27 cellular contexts compared by ENCODE assay signal in genomic region chr3:188031106-188031505, GRCh38.
"Had no signal": no experiment of that assay in that cellular context is flagged by ENCODE, and none has a peak within 500 bp of the region (broad histone marks: within the 10 kb centered on the region; RNA-seq: fewer than 3 reads in every experiment).

No MANE protein-coding gene starts in this region.

- H3K4me3 ChIP-seq: cardiac muscle cell, MG63, SJSA1 had no signal

- H3K4me1 ChIP-seq: SJSA1 had no signal

- DNase-seq: activated CD4-positive, alpha-beta memory T cell treated with anti-CD3 and anti-CD28 coated beads, Interleukin-2, amount 10 ng/mL, durations not matched to agents 7 days and 5 days; activated CD4-positive, alpha-beta T cell treated with anti-CD3 and anti-CD28 coated beads, Interleukin-2, amount 50 U/mL, for 1 hour; activated gamma-delta T cell treated with Interleukin-2 at 50 U/mL for 16 hours; activated naive CD4-positive, alpha-beta T cell treated with anti-CD3 and anti-CD28 coated beads, Interleukin-2, amount 10 ng/mL, durations not matched to agents 7 days and 5 days; activated naive CD8-positive, alpha-beta T cell treated with anti-CD3 and anti-CD28 coated beads for 36 hours; activated T-cell treated with anti-CD3 and anti-CD28 coated beads for 4 hours; activated T-cell treated with anti-CD3 and anti-CD28 coated beads, Interleukin-2, amount 50 U/mL, for 48 hours; brain microvascular endothelial cell; KBM-7; MG63; MV-4-11; NCI-H1105; NCI-H1436 treated with DMSO at 0.1 percent for 48 hours; NCI-H187; NCI-H2081; NCI-H510A treated with DMSO at 0.1 percent for 48 hours; NCI-H69; RPMI8226; SHP77; T-helper 17 cell; T-helper 9 cell had no signal

- H3K27me3 Mint-ChIP-seq: activated naive CD4-positive, alpha-beta T cell treated with anti-CD3 and anti-CD28 coated beads, Interleukin-2, amount 10 ng/mL, durations not matched to agents 7 days and 5 days; T-helper 17 cell had no signal

- H3K4me1 Mint-ChIP-seq: T-helper 17 cell, WTC11 had no signal

- H3K9me3 ChIP-seq: MG63, SJSA1 had no signal

- H3K27me3 ChIP-seq: brain microvascular endothelial cell, cardiac muscle cell, MG63, SJSA1 had no signal

- H3K27ac Mint-ChIP-seq: activated CD4-positive, alpha-beta memory T cell treated with anti-CD3 and anti-CD28 coated beads, Interleukin-2, amount 10 ng/mL, durations not matched to agents 7 days and 5 days; activated naive CD4-positive, alpha-beta T cell treated with anti-CD3 and anti-CD28 coated beads, Interleukin-2, amount 10 ng/mL, durations not matched to agents 7 days and 5 days; activated naive CD8-positive, alpha-beta T cell treated with anti-CD3 and anti-CD28 coated beads for 36 hours; activated T-helper 2 cell treated with anti-CD3 and anti-CD28 coated beads, Interferon-gamma antibody, Interleukin-2, Interleukin-4, amounts not matched to agents 10 μg/mL and 5 μg/mL and 100 μg/mL, durations not matched to agents 14 hours and 24 hours and 36 hours; T-helper 17 cell; WTC11 had no signal

- H3K27ac ChIP-seq: brain microvascular endothelial cell, cardiac muscle cell, SJSA1 had no signal

- H3K4me3 Mint-ChIP-seq: activated CD4-positive, alpha-beta memory T cell treated with anti-CD3 and anti-CD28 coated beads, Interleukin-2, amount 10 ng/mL, durations not matched to agents 7 days and 5 days; activated naive CD4-positive, alpha-beta T cell treated with anti-CD3 and anti-CD28 coated beads, Interleukin-2, amount 10 ng/mL, durations not matched to agents 7 days and 5 days; activated naive CD8-positive, alpha-beta T cell treated with anti-CD3 and anti-CD28 coated beads for 36 hours; T-helper 17 cell; WTC11 had no signal

- ATAC-seq: Panc1, SK-N-SH treated with all-trans-retinoic acid at 6 μM for 48 hours, T-helper 17 cell, WTC11 had no signal

- H3K36me3 ChIP-seq: brain microvascular endothelial cell, cardiac muscle cell, MG63, SJSA1 had no signal
